ENCODE assay signal across 22 cellular contexts in the genomic region with DNA sequence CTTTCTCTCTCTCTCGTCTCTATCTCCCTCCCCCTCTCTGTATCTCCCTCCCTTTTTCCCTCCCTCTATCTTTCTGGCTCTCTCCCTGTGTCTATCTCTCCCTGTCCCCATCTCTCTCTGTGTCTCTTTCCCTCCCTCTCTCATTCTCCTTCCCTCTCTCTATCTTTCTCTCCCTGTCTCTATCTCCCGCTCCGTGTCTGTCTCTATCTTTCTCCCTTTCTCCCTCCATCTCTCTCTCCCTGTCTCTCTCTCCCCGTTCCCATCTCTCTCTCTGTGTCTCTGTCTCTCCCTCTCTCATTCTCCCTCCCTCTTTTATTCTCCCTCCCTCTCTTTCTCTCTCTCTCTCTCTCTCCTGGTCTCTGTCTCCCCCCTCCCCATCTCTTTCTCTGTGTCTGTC. TPM values are rescaled to one million over a fixed set of nuclear protein-coding genes. Genes with fewer than 3 reads are reported as not detected.
"Had no signal": no experiment of that assay in that cellular context is flagged by ENCODE, and none has a peak within 500 bp of the region (broad histone marks: within the 10 kb centered on the region; RNA-seq: fewer than 3 reads in every experiment).

No MANE protein-coding gene starts in this region.

- H3K4me3 ChIP-seq: heart left ventricle, right lobe of liver, suprapubic skin, tibial artery, upper lobe of right lung had no signal

- ATAC-seq: activated T-cell treated with anti-CD3 and anti-CD28 coated beads, Interleukin-2, amount 50 U/mL, for 4 hours; esophagus mucosa; heart left ventricle; right lobe of liver; upper lobe of right lung had no signal

- DNase-seq: activated CD4-positive, alpha-beta T cell treated with anti-CD3 and anti-CD28 coated beads for 4 hours; activated CD4-positive, alpha-beta T cell treated with anti-CD3 and anti-CD28 coated beads, Interleukin-2, amount 50 U/mL, for 48 hours; activated CD4-positive, CD25-positive, alpha-beta regulatory T cell; activated CD8-positive, alpha-beta memory T cell treated with anti-CD3 and anti-CD28 coated beads, Interleukin-2, amount 50 U/mL, for 48 hours; activated naive CD4-positive, alpha-beta T cell; activated T-cell treated with anti-CD3 and anti-CD28 coated beads, Interleukin-2, amount 50 U/mL, for 4 hours; amniotic stem cell; brain microvascular endothelial cell; cortex of kidney; endodermal cell; foreskin fibroblast; midbrain; natural killer cell; stimulated activated CD4-positive, alpha-beta T cell treated with anti-CD3 and anti-CD28 coated beads, Interleukin-2, amount 100 ng/mL, for 48 hours; tibial artery; upper lobe of right lung had no signal

- H3K27ac ChIP-seq: brain microvascular endothelial cell, heart left ventricle, right lobe of liver, suprapubic skin, tibial artery, upper lobe of right lung had no signal

- H3K36me3 ChIP-seq: brain microvascular endothelial cell, right lobe of liver had no signal

- H3K4me3 Mint-ChIP-seq: activated T-cell treated with anti-CD3 and anti-CD28 coated beads, Interleukin-2, amount 50 U/mL, for 4 hours; endodermal cell; natural killer cell had no signal

- H3K27ac Mint-ChIP-seq: endodermal cell, natural killer cell had no signal

- H3K9me3 Mint-ChIP-seq: activated T-cell treated with anti-CD3 and anti-CD28 coated beads, Interleukin-2, amount 50 U/mL, for 4 hours had no signal

- H3K36me3 Mint-ChIP-seq: natural killer cell had no signal

- H3K4me1 ChIP-seq: right lobe of liver, suprapubic skin, tibial artery, upper lobe of right lung had no signal

- H3K9me3 ChIP-seq: right lobe of liver, suprapubic skin had no signal

- H3K27me3 ChIP-seq: brain microvascular endothelial cell, heart left ventricle, right lobe of liver, suprapubic skin, tibial artery, upper lobe of right lung had no signal

RNA-seq across cellular contexts. Expression of gene IL3RA, which starts 22.9 kb away (rescaled TPM):
- total RNA-seq: astrocyte, endodermal cell, renal cortical epithelial cell had no signal
